ENCODE assay signal across 15 cellular contexts in the genomic region with DNA sequence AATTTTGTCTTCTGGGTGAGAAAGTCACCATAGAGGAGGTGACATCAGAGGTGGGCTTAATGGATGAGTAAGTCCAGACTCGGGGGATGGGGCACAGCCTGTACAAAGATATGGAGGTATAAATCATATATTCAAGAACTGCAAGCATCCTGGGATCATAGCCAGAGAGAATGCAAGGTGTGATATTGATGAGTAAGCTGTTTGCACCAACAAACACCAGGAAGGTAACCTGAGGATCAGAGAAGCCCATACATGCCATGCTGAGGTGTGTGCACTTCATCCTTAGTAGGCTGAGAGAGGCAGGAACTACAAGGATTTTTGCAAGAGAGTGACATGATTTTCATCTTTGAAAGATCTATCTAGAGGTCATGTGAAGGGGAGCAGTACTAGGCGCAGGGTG.
DNase-seq lines count a peak whose midpoint lies in the region; ATAC-seq, FAIRE-seq and TF ChIP-seq lines count a peak whose summit lies in the region.
"Had no signal": no experiment of that assay in that cellular context is flagged by ENCODE, and none has a peak within 500 bp of the region (broad histone marks: within the 10 kb centered on the region; RNA-seq: fewer than 3 reads in every experiment).

No MANE protein-coding gene starts in this region.

- FAIRE-seq in K562 (lab: Jason Lieb, UNC) (no peak), urothelium cell line (lab: Jason Lieb, UNC) (no peak)
- FAIRE-seq: G401.6, GM12891 had no signal

- H3K9ac ChIP-seq in IMR-90 (ENCODE audit: low read depth, low read length) (no peak overlapping the region), K562 (ENCODE audit: insufficient read depth in 1 of 2, low read depth in 2 of 2, low read length in 2 of 2) (no peak overlapping the region)

- H2BK20ac ChIP-seq in IMR-90 (ENCODE audit: low read depth, low read length) = no peak overlapping the region

- no peak overlapping the region for H2BK15ac ChIP-seq in IMR-90 (ENCODE audit: low read depth, low read length)

- no peak overlapping the region for H3K4ac ChIP-seq in IMR-90 (ENCODE audit: low read depth, low read length)

- no peaks in the 10 kb centered on the region for H3K79me1 ChIP-seq in IMR-90 (ENCODE audit: low read depth in 1 of 2, low read length in 2 of 2)

- H2AFZ ChIP-seq in IMR-90 (replicated peaks; ENCODE audit: low read length, poor library complexity) (no peak overlapping the region), K562 (ENCODE audit: low read depth, low read length) (no peak overlapping the region)

- H3K27ac ChIP-seq in IMR-90 (ENCODE audit: insufficient read depth, low read length) = no peak overlapping the region
- H3K27ac ChIP-seq in K562 (ENCODE audit: extremely low read depth, low read depth, low read length) = no peak overlapping the region

- no peak for TF ChIP-seq CTCF in IMR-90 (conservative IDR thresholded peaks at IDR 0.05; ENCODE audit: low read depth, low read length)
- no peak for TF ChIP-seq CTCF in K562 (IDR thresholded peaks at IDR 0.05 in 2 of 3, conservative IDR thresholded peaks at IDR 0.05 in 1 of 3; ENCODE audit: insufficient read depth in 2 of 3, low read depth in 1 of 3, low read length in 3 of 3)

- intact Hi-C loops in IMR-90 (cut with micrococcal nuclease) (no loop called here), K562 (cut with micrococcal nuclease) (no loop called here)

- no peaks in the 10 kb centered on the region for H3K79me2 ChIP-seq in K562 (ENCODE audit: control insufficient read depth, insufficient read depth, low read length)

- dilution Hi-C loops in IMR-90 (cut with HindIII; ENCODE audit: low sequenced_read_pairs, unreplicated experiment) = no loop called here

- H2BK5ac ChIP-seq in IMR-90 (ENCODE audit: low read depth, low read length, poor library complexity, severe bottlenecking) = no peak overlapping the region

- H3K4me3 ChIP-seq in IMR-90 (ENCODE audit: insufficient read depth, low read depth, low read length) (no peak overlapping the region), K562 (no peak overlapping the region)
- H3K4me3 ChIP-seq: HAP-1 had no signal

- ATAC-seq in IMR-90 (ENCODE audit: low read depth) = no peak
- no peak for ATAC-seq in K562
- ATAC-seq in GM21381 (IDR thresholded peaks at IDR 0.05; ENCODE audit: unreplicated experiment) = no peak

- H3K18ac ChIP-seq in IMR-90 (ENCODE audit: low read depth, low read length) = no peak overlapping the region

- no peak overlapping the region for H3K23ac ChIP-seq in IMR-90 (ENCODE audit: low read depth, low read length)

- no peak overlapping the region for H4K91ac ChIP-seq in IMR-90 (ENCODE audit: insufficient read depth, low read depth, low read length)

- H3K27me3 ChIP-seq in IMR-90 (ENCODE audit: control insufficient read depth, insufficient read depth, low read length) (no peaks in the 10 kb centered on the region), K562 (ENCODE audit: control insufficient read depth in 2 of 2, insufficient read depth in 2 of 2, low read length in 2 of 2) (no peaks in the 10 kb centered on the region; a peak in 1 of 5 replicates)

- no peak overlapping the region for H2AK9ac ChIP-seq in IMR-90 (replicated peaks; ENCODE audit: low read depth, low read length, poor library complexity)

- H3K4me1 ChIP-seq in IMR-90 (ENCODE audit: control insufficient read depth, insufficient read depth, low read length) (no peaks in the 10 kb centered on the region), K562 (replicated peaks in 1 of 2; ENCODE audit: control insufficient read depth in 2 of 2, insufficient read depth in 2 of 2, low read length in 2 of 2) (no peaks in the 10 kb centered on the region)
- H3K4me1 ChIP-seq: Caco-2, HAP-1 had no signal

- BruUV-seq in IMR-90 (replicated peaks; lab: Mats Ljungman, UMichigan) = no TSS peak
- BruUV-seq in K562 (replicated peaks; lab: Mats Ljungman, UMichigan) = no TSS peak

- no peak for TF ChIP-seq EP300 in K562 (IDR thresholded peaks at IDR 0.05; ENCODE audit: low read length)

- H3K14ac ChIP-seq in IMR-90 (replicated peaks; ENCODE audit: low read depth, low read length) = no peak overlapping the region

- H4K20me1 ChIP-seq in IMR-90 (ENCODE audit: insufficient read depth, low read length) (no peaks in the 10 kb centered on the region), K562 (replicated peaks; ENCODE audit: control insufficient read depth, insufficient read depth, low read length) (no peaks in the 10 kb centered on the region)

- H4K8ac ChIP-seq in IMR-90 (ENCODE audit: low read depth in 2 of 2, low read length in 2 of 2) = no peak overlapping the region

- in situ Hi-C loops in IMR-90 (cut with MboI; ENCODE audit: low sequenced_read_pairs) = no loop called here
- in situ Hi-C loops in K562 (cut with MboI) = no loop called here

- no peak for TF ChIP-seq RAD21 in IMR-90 (IDR thresholded peaks at IDR 0.05; ENCODE audit: low read length)
- TF ChIP-seq RAD21 in K562 (CRISPR knock-in tag; conservative IDR thresholded peaks at IDR 0.05 in 1 of 2, IDR thresholded peaks at IDR 0.05 in 1 of 2) = no peak

- H2BK120ac ChIP-seq in IMR-90 (ENCODE audit: low read depth, low read length) = no peak overlapping the region

- no peaks in the 10 kb centered on the region for H3K9me1 ChIP-seq in IMR-90 (ENCODE audit: insufficient read depth, low read length)
- H3K9me1 ChIP-seq in K562 (ENCODE audit: control insufficient read depth, insufficient read depth, low read length) = no peaks in the 10 kb centered on the region

- no peaks in the 10 kb centered on the region for H3K36me3 ChIP-seq in IMR-90 (ENCODE audit: control insufficient read depth, insufficient read depth, low read length)
- no peaks in the 10 kb centered on the region for H3K36me3 ChIP-seq in K562 (ENCODE audit: control insufficient read depth, insufficient read depth, low read length)
- H3K36me3 ChIP-seq: HAP-1 had no signal

- no peak overlapping the region for H2AK5ac ChIP-seq in IMR-90 (ENCODE audit: low read depth, low read length)

- H3K4me2 ChIP-seq in IMR-90 (ENCODE audit: low read depth, low read length) (no peak overlapping the region), K562 (ENCODE audit: insufficient read depth, low read length) (no peak overlapping the region)

- no peak overlapping the region for H4K5ac ChIP-seq in IMR-90 (ENCODE audit: low read depth, low read length)

- 50% methylated on average over 1 of the region's 2 CpGs; no CpG with 5 or more reads in 1 of the 2 experiments for WGBS in IMR-90 (ENCODE audit: extremely low coverage in 2 of 2, insufficient read length in 1 of 2), 2 experiments
- 0% methylated on average over 2 of the region's 2 CpGs for WGBS in K562 (ENCODE audit: insufficient coverage, low coverage, missing lambda C conversion rate)

- no peak for TF ChIP-seq POLR2A in IMR-90 (IDR thresholded peaks at IDR 0.05; ENCODE audit: low read depth, low read length)
- no peak for TF ChIP-seq POLR2A in K562 (conservative IDR thresholded peaks at IDR 0.05)

- peak; percentile 15 for DNase-seq in NCI-H510A treated with DMSO at 0.1 percent for 48 hours (lab: John Stamatoyannopoulos, UW)
- DNase-seq in NCI-H510A (lab: John Stamatoyannopoulos, UW) = no peak
- no peak for DNase-seq in IMR-90
- DNase-seq in K562 (ENCODE audit: extremely low read depth in 1 of 4, low spot score in 3 of 4) = no peak
- DNase-seq in kidney tubule cell (ENCODE audit: low spot score) = peak; percentile 26
- no peak for DNase-seq in urothelium cell line (ENCODE audit: low spot score)
- DNase-seq: Caco-2; CD8-positive, alpha-beta memory T cell; DMS79 treated with DMSO at 0.1 percent for 48 hours; EL; GOT3 had no signal

- CTCF ChIA-PET in IMR-90 (lab: Yijun Ruan, JAX) (no interaction called here), K562 (lab: Yijun Ruan, JAX; ENCODE audit: low intra/inter-chr PET ratio) (no interaction called here)

- POLR2A ChIA-PET in IMR-90 (lab: Charles Lee; ENCODE audit: unreplicated experiment) = no interaction called here
- POLR2A ChIA-PET in K562 (lab: Yijun Ruan, JAX) = no interaction called here

- H3K56ac ChIP-seq in IMR-90 (ENCODE audit: extremely low read depth, insufficient read depth, low read length) = no peak overlapping the region

- H3K9me3 ChIP-seq in IMR-90 (ENCODE audit: control insufficient read depth, insufficient read depth, low read length) = no peaks in the 10 kb centered on the region
- H3K9me3 ChIP-seq in K562 (replicated peaks; ENCODE audit: control insufficient read depth, insufficient read depth, low read depth, low read length) = no peaks in the 10 kb centered on the region
- H3K9me3 ChIP-seq: Caco-2, HAP-1 had no signal

TF ChIP-seq in IMR-90, 13 proteins besides CTCF, POLR2A, EP300 and RAD21:
- TF ChIP-seq SMC3 (IDR thresholded peaks at IDR 0.05; ENCODE audit: low read depth, low read length) (no peak), MAFK (IDR thresholded peaks at IDR 0.05; ENCODE audit: low read depth, low read length) (peak; percentile 52), RCOR1 (IDR thresholded peaks at IDR 0.05; ENCODE audit: insufficient replicate concordance, low read length) (no peak), NFE2L2 (IDR thresholded peaks at IDR 0.05; ENCODE audit: low read depth, low read length) (no peak), BHLHE40 (IDR thresholded peaks at IDR 0.05; ENCODE audit: low read depth, low read length) (no peak), FOS (IDR thresholded peaks at IDR 0.05; ENCODE audit: low read depth, low read length) (no peak)

TF ChIP-seq in K562, 482 proteins besides CTCF, POLR2A, EP300 and RAD21 (continues in another document):
- TF ChIP-seq ZNF324 (CRISPR knock-in tag; IDR thresholded peaks at IDR 0.05) (no peak), ZNF316 (IDR thresholded peaks at IDR 0.05) (peak; percentile 50; the same call in 1 of the 2 replicates), PML (IDR thresholded peaks at IDR 0.05; ENCODE audit: low read length) (no peak), KLF13 (tag; IDR thresholded peaks at IDR 0.05; ENCODE audit: borderline replicate concordance, low read depth) (no peak), MAFF (IDR thresholded peaks at IDR 0.05; ENCODE audit: low read length) (peak; percentile 8; the same call in 1 of the 2 replicates), ZNF124 (CRISPR knock-in tag; IDR thresholded peaks at IDR 0.05) (no peak), MAFG (tag; conservative IDR thresholded peaks at IDR 0.05) (0 out of 2 replicates have a peak, but pooled peaks have one; percentile 9)
- TF ChIP-seq, protein P1, sequence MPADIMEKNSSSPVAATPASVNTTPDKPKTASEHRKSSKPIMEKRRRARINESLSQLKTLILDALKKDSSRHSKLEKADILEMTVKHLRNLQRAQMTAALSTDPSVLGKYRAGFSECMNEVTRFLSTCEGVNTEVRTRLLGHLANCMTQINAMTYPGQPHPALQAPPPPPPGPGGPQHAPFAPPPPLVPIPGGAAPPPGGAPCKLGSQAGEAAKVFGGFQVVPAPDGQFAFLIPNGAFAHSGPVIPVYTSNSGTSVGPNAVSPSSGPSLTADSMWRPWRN (IDR thresholded peaks at IDR 0.05; ENCODE audit: low read depth) = no peak

Comparison
In these comparisons a context has a peak if more than half of its experiments do, and no peak if none do; other contexts are left out.
1. DNase-seq: peak in NCI-H510A treated with DMSO at 0.1 percent for 48 hours (single experiment) and kidney tubule cell (single experiment); none in NCI-H510A (single experiment), IMR-90 (single experiment), K562 (0 of 4) and urothelium cell line (single experiment).